Comparison of ENCODE assay signal across 1 cellular context in the genomic region with DNA sequence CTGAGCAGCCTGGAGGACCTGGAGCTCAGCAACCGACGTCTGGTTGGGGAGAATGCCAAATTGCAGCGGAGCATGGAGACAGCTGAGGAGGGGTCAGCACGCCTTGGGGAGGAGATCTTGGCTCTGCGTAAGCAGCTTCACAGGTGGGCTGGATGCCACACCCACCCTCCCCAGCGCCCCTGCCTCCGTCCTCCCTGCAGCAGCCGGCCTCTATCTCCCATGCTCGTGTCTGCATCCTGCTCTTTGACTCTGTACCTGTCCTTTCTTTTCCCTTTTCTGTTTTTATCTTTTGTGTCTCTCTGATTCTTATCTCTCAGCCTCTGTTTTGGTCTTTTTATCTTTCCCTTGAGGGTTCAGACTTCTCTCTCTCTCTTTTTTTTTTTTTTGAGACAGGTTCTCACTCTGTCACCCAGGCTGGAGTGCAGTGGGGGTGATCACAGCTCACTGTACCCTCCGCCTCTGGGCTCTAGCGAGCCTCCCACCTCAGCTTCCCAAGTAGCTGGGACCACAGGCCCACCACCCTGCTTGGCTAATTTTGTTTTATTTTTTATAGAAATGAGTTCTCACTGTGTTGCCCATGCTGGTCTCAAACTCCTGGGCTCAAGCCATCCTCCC.
TF ChIP-seq lines count a peak whose summit lies in the region.

No MANE protein-coding gene starts in this region.

TF ChIP-seq in GM23338, 12 proteins besides CTCF, POLR2A, EP300 and RAD21 (continued from another document):
- TF ChIP-seq POLR2AphosphoS5 (IDR thresholded peaks at IDR 0.05; ENCODE audit: low read depth): no peak
- TF ChIP-seq EZH2phosphoT487 (IDR thresholded peaks at IDR 0.05; ENCODE audit: unreplicated experiment): no peak
